ENCODE assay signal across 8 cellular contexts in genomic region chr10:24723788-24724380, GRCh38. TPM values are rescaled to one million over a fixed set of nuclear protein-coding genes. Genes with fewer than 3 reads are reported as not detected.
DNase-seq lines count a peak whose midpoint lies in the region; ATAC-seq and TF ChIP-seq lines count a peak whose summit lies in the region.

Gene ARHGAP21, minus strand, starts transcription at chr10:24723887. Its CDS starts 1,988 bp downstream, at chr10:24721899.

- H3K9me3 ChIP-seq in MM.1S (replicated peaks; ENCODE audit: insufficient read depth, low read length) = no peaks in the 10 kb centered on the region

- peaks cover 22% of the 10 kb centered on the region for H3K4me1 ChIP-seq in MM.1S (ENCODE audit: low read length)

- ATAC-seq in GM21825 (IDR thresholded peaks at IDR 0.05; ENCODE audit: unreplicated experiment) = peak; percentile 26
- peak; percentile 35 for ATAC-seq in WTC11
- ATAC-seq in left colon = peak; percentile 48
- ATAC-seq in GM18519 (IDR thresholded peaks at IDR 0.05; ENCODE audit: low FRiP score, unreplicated experiment) = no peak

- no peaks in the 10 kb centered on the region for H3K36me3 ChIP-seq in MM.1S (replicated peaks; ENCODE audit: insufficient read depth, low read length)

- peaks cover 11% of the 10 kb centered on the region for H3F3A ChIP-seq in MM.1S (ENCODE audit: insufficient read depth, low read length)

- H3K4me3 Mint-ChIP-seq in WTC11 = peak within 1 kb of the TSS; percentile 88

- intact Hi-C loops in left colon (cut with DNase I, micrococcal nuclease) = loop anchor here in 1 of 2 donors (10.0 kb wide), 1 partner anchor 231 kb away; the partner anchor contains the start of gene PRTFDC1

- no peaks in the 10 kb centered on the region for H3K27me3 ChIP-seq in MM.1S (replicated peaks; ENCODE audit: insufficient read depth, low read length)

- H3K4me1 Mint-ChIP-seq in WTC11 = peaks cover 40% of the 10 kb centered on the region

- H3K4me3 ChIP-seq in MM.1S (ENCODE audit: low read length) = peak within 1 kb of the TSS; percentile 85

- peak within 1 kb of the TSS; percentile 96 for H3K4me2 ChIP-seq in MM.1S (ENCODE audit: low read depth, low read length)

- no peaks in the 10 kb centered on the region for H3K9me3 Mint-ChIP-seq in WTC11

- peaks cover 40% of the 10 kb centered on the region for H3K27me3 Mint-ChIP-seq in WTC11 (ENCODE audit: low read depth)

- H3K27ac Mint-ChIP-seq in WTC11 = peak within 1 kb of the TSS; percentile 60

- H3K27ac ChIP-seq in MM.1S (ENCODE audit: low read length) = peak within 1 kb of the TSS; percentile 81

- CTCF ChIA-PET in WTC11 (lab: Charles Lee) = interaction anchor here (1.0 kb wide), 1 partner anchor 172 kb away, joined by 3 read pairs; no protein-coding TSS in a partner anchor

- POLR2A ChIA-PET in WTC11 (lab: Charles Lee) = interaction anchor here (2.2 kb wide), 1 partner anchor 228 kb away, joined by 12 read pairs; no protein-coding TSS in a partner anchor

- peaks cover 37% of the 10 kb centered on the region for H3K79me2 ChIP-seq in MM.1S (ENCODE audit: low read length)

- peak within 1 kb of the TSS; percentile 93 for H2AFZ ChIP-seq in MM.1S (ENCODE audit: low read length)

- no peaks in the 10 kb centered on the region for H3K36me3 Mint-ChIP-seq in WTC11

- DNase-seq in GM03348 (ENCODE audit: low spot score) (peak; percentile 84), MM.1S (peak; percentile 51), WTC11 (ENCODE audit: low spot score) (peak; percentile 40), dedifferentiated amniotic fluid mesenchymal stem cell (ENCODE audit: extremely low spot score) (peak; percentile 55), left colon (peak; percentile 76 to 78)
- peak in 3 of 4 experiments; percentile 15 to 28 (median 22) for DNase-seq in stimulated activated CD4-positive, alpha-beta T cell treated with anti-CD3 and anti-CD28 coated beads, Interleukin-1b, Interleukin-23, amount 100 ng/mL, for 24 hours (ENCODE audit: low read depth in 4 of 4, low spot score in 1 of 4)

- peak within 1 kb of the TSS; percentile 84 for H3K9ac ChIP-seq in MM.1S (ENCODE audit: low read length)

- TF ChIP-seq CTCF in MM.1S (IDR thresholded peaks at IDR 0.05; ENCODE audit: low read length) = 0 out of 2 replicates have a peak, but pooled peaks have one; percentile 9
- TF ChIP-seq CTCF in WTC11 (IDR thresholded peaks at IDR 0.05) = no peak

- no peaks in the 10 kb centered on the region for H3K9me2 ChIP-seq in MM.1S (replicated peaks; ENCODE audit: insufficient read depth, low read length)

- 0 out of 2 replicates have a peak, but pooled peaks cover 4% of the 10 kb centered on the region for H4K20me1 ChIP-seq in MM.1S (ENCODE audit: insufficient read depth, low read length)

TF ChIP-seq in WTC11, 78 proteins besides CTCF, POLR2A, EP300 and RAD21:
- no peak for TF ChIP-seq E2F1 (CRISPR knock-in tag; IDR thresholded peaks at IDR 0.05)
- TF ChIP-seq, protein P1, sequence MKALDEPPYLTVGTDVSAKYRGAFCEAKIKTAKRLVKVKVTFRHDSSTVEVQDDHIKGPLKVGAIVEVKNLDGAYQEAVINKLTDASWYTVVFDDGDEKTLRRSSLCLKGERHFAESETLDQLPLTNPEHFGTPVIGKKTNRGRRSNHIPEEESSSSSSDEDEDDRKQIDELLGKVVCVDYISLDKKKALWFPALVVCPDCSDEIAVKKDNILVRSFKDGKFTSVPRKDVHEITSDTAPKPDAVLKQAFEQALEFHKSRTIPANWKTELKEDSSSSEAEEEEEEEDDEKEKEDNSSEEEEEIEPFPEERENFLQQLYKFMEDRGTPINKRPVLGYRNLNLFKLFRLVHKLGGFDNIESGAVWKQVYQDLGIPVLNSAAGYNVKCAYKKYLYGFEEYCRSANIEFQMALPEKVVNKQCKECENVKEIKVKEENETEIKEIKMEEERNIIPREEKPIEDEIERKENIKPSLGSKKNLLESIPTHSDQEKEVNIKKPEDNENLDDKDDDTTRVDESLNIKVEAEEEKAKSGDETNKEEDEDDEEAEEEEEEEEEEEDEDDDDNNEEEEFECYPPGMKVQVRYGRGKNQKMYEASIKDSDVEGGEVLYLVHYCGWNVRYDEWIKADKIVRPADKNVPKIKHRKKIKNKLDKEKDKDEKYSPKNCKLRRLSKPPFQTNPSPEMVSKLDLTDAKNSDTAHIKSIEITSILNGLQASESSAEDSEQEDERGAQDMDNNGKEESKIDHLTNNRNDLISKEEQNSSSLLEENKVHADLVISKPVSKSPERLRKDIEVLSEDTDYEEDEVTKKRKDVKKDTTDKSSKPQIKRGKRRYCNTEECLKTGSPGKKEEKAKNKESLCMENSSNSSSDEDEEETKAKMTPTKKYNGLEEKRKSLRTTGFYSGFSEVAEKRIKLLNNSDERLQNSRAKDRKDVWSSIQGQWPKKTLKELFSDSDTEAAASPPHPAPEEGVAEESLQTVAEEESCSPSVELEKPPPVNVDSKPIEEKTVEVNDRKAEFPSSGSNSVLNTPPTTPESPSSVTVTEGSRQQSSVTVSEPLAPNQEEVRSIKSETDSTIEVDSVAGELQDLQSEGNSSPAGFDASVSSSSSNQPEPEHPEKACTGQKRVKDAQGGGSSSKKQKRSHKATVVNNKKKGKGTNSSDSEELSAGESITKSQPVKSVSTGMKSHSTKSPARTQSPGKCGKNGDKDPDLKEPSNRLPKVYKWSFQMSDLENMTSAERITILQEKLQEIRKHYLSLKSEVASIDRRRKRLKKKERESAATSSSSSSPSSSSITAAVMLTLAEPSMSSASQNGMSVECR (CRISPR knock-in tag; IDR thresholded peaks at IDR 0.05; ENCODE audit: borderline replicate concordance) = peak; percentile 26; the same call in 1 of the 2 replicates

RNA-seq across cellular contexts. Expression of gene ARHGAP21, which starts in this region (rescaled TPM):
- total RNA-seq in WTC11 (2021) (30.2 to 37.7 TPM (median 33.8 TPM) in 3 replicates), left colon (100 to 1,000 TPM; 101 to 102 TPM)

Comparison
In these comparisons a context has a peak if more than half of its experiments do, and no peak if none do; other contexts are left out.
1. DNase-seq: peak in every context shown above with its lines; median percentile 84 in GM03348; 77 in left colon; 55 in dedifferentiated amniotic fluid mesenchymal stem cell; 51 in MM.1S; 40 in WTC11; 22 in stimulated activated CD4-positive, alpha-beta T cell treated with anti-CD3 and anti-CD28 coated beads, Interleukin-1b, Interleukin-23, amount 100 ng/mL, for 24 hours.